ENCODE assay signal across 9 cellular contexts in the genomic region with DNA sequence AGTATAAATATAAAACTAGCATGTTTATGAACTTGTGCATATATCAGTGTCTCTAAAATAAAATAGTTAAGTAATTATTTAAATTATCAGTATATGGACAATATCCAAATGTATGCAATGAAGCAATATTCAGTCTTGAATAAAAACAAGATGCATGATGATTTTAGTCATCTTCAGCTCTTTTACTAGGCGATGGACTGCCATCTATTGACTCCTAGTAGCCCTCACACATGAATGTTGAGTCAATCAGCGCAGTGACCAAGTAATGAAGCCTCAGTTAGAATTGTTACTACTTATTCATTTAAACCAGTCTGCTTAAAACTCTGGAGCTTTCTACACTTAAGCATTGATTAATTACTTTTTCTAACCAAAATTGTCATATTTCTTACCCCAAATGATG.
DNase-seq lines count a peak whose midpoint lies in the region; ATAC-seq, FAIRE-seq and TF ChIP-seq lines count a peak whose summit lies in the region.
"Had no signal": no experiment of that assay in that cellular context is flagged by ENCODE, and none has a peak within 500 bp of the region (broad histone marks: within the 10 kb centered on the region; RNA-seq: fewer than 3 reads in every experiment).

No MANE protein-coding gene starts in this region.

- peaks cover 5% of the 10 kb centered on the region for H3K4me1 Mint-ChIP-seq in T-helper 17 cell

- intact Hi-C loops in esophagus squamous epithelium (cut with DNase I) = no loop called here

- H3K4me3 ChIP-seq in GM12875 (ENCODE audit: low read depth, low read length) = no peak overlapping the region
- no peak overlapping the region for H3K4me3 ChIP-seq in epithelial cell of esophagus (ENCODE audit: low read length)
- no peak overlapping the region for H3K4me3 ChIP-seq in esophagus squamous epithelium

- no peak overlapping the region for H3K4me3 Mint-ChIP-seq in T-helper 17 cell

- no peaks in the 10 kb centered on the region for H3K27me3 Mint-ChIP-seq in T-helper 17 cell

- H3K27ac Mint-ChIP-seq in T-helper 17 cell = no peak overlapping the region

- no peak overlapping the region for H3K27ac ChIP-seq in esophagus squamous epithelium
- H3K27ac ChIP-seq: epithelial cell of prostate had no signal

- ATAC-seq in T-helper 17 cell = no peak

- FAIRE-seq in frontal cortex (lab: Jason Lieb, UNC) = no peak

- WGBS in esophagus squamous epithelium, 2 donors = 89 to 92% methylated on average over 2 of the region's 2 CpGs

- no peaks in the 10 kb centered on the region for H3K9me3 ChIP-seq in T-helper 17 cell (ENCODE audit: control insufficient read depth, low read length, poor library complexity, severe bottlenecking)
- no peaks in the 10 kb centered on the region for H3K9me3 ChIP-seq in esophagus squamous epithelium

- H3K4me1 ChIP-seq in esophagus squamous epithelium = no peaks in the 10 kb centered on the region

- H3K27me3 ChIP-seq in esophagus squamous epithelium = no peaks in the 10 kb centered on the region

- peaks cover 0 to 4% (median 0%) of the 10 kb centered on the region in 3 donors for H3K36me3 ChIP-seq in esophagus squamous epithelium

- TF ChIP-seq POLR2A in esophagus squamous epithelium (IDR thresholded peaks at IDR 0.05) = no peak

- DNase-seq in AG08395 (ENCODE audit: low spot score) (peak; percentile 3), NCI-H1092 (lab: John Stamatoyannopoulos, UW) (peak; percentile 40), epithelial cell of esophagus (ENCODE audit: low read depth) (peak; percentile 41), T-helper 17 cell (no peak), frontal cortex (ENCODE audit: low spot score in 2 of 2) (no peak), esophagus squamous epithelium (lab: John Stamatoyannopoulos, UW) (no peak), iPS-NIHi11 (ENCODE audit: low spot score) (no peak)

- H3K36me3 Mint-ChIP-seq in T-helper 17 cell (ENCODE audit: low read depth) = no peaks in the 10 kb centered on the region

- TF ChIP-seq CTCF in GM12875 (IDR thresholded peaks at IDR 0.05; ENCODE audit: borderline replicate concordance, insufficient read depth, low read depth, low read length) = peak; percentile 44
- peak; percentile 41 for TF ChIP-seq CTCF in epithelial cell of esophagus (IDR thresholded peaks at IDR 0.05; ENCODE audit: insufficient read depth, low read depth, low read length, missing control alignments)
- no peak for TF ChIP-seq CTCF in esophagus squamous epithelium (IDR thresholded peaks at IDR 0.05)

Comparison
In these comparisons a context has a peak if more than half of its experiments do, and no peak if none do; other contexts are left out.
1. DNase-seq: peak in AG08395 (single experiment), NCI-H1092 (single experiment) and epithelial cell of esophagus (single experiment); none in T-helper 17 cell (0 of 3), frontal cortex (0 of 2), esophagus squamous epithelium (single experiment) and iPS-NIHi11 (single experiment).
2. CTCF ChIP-seq: peak in GM12875 (single experiment) and epithelial cell of esophagus (single experiment); none in esophagus squamous epithelium (0 of 6).